8 cellular contexts compared by ENCODE assay signal in genomic region chr12:57765003-57765697, GRCh38. TPM values are rescaled to one million over a fixed set of nuclear protein-coding genes. Genes with fewer than 3 reads are reported as not detected.
DNase-seq lines count a peak whose midpoint lies in the region; ATAC-seq, FAIRE-seq and TF ChIP-seq lines count a peak whose summit lies in the region.

No MANE protein-coding gene starts in this region.

- WGBS in right lobe of liver (ENCODE audit: insufficient coverage, low coverage, low lambda C conversion rate, missing lambda C conversion rate): 0% methylated on average over 13 of the region's 60 CpGs
- WGBS in stomach, 5 donors: 0 to 6% (median 1%) methylated on average over 3 to 60 of the region's 60 CpGs

- H3K36me3 ChIP-seq in bronchial epithelial cell (ENCODE audit: control insufficient read depth, insufficient read depth, low read length) (no peaks in the 10 kb centered on the region), right lobe of liver (no peaks in the 10 kb centered on the region), stomach (peaks cover 0 to 22% (median 20%) of the 10 kb centered on the region in 4 donors)

- H3K9me3 ChIP-seq in right lobe of liver (no peaks in the 10 kb centered on the region), stomach (no peaks in the 10 kb centered on the region)

- TF ChIP-seq CTCF in bronchial epithelial cell (IDR thresholded peaks at IDR 0.05; ENCODE audit: insufficient read depth, low read length, severe bottlenecking) (peak; percentile 62), right lobe of liver (IDR thresholded peaks at IDR 0.05) (peak in 3 of 4 donors; percentile 18 to 35 (median 27)), stomach (IDR thresholded peaks at IDR 0.05) (peak in 2 of 7 experiments; percentile 16 to 19)

- H3K27me3 ChIP-seq in bronchial epithelial cell (ENCODE audit: control insufficient read depth, insufficient read depth, low read length) (no peaks in the 10 kb centered on the region), right lobe of liver (peaks cover 4 to 9% of the 10 kb centered on the region in 2 donors), stomach (peaks cover 10 to 72% (median 39%) of the 10 kb centered on the region in 3 donors)

- no peak for TF ChIP-seq EP300 in stomach (IDR thresholded peaks at IDR 0.05)

- peak overlapping the region; percentile 52 for H3K4me3 ChIP-seq in bronchial epithelial cell (ENCODE audit: low read depth, low read length)
- peak overlapping the region in 2 of 3 donors; percentile 8 to 35 for H3K4me3 ChIP-seq in right lobe of liver
- peak overlapping the region; percentile 42 to 65 (median 45) for H3K4me3 ChIP-seq in stomach

- DNase-seq in SIG-M5 treated with dmso at 0.1 percent for 504 hours (lab: John Stamatoyannopoulos, UW; ENCODE audit: unreplicated experiment) (peak; percentile 50), SIG-M5 (lab: John Stamatoyannopoulos, UW) (no peak), T-helper 9 cell (peak; percentile 53), bronchial epithelial cell (ENCODE audit: low read depth) (peak; percentile 83), right lobe of liver (peak in 1 of 3 donors; percentile 49), stomach (peak; percentile 45), hippocampal formation (lab: John Stamatoyannopoulos, UW) (no peak)

- H3K27ac ChIP-seq in right lobe of liver (no peak overlapping the region), stomach (no peak overlapping the region)

- no peak for FAIRE-seq in bronchial epithelial cell (lab: Jason Lieb, UNC)

- TF ChIP-seq POLR2A in right lobe of liver (IDR thresholded peaks at IDR 0.05) (no peak), stomach (IDR thresholded peaks at IDR 0.05) (no peak)

- peaks cover 0 to 16% (median 0%) of the 10 kb centered on the region in 4 donors for H3K4me1 ChIP-seq in right lobe of liver
- peaks cover 28 to 35% (median 32%) of the 10 kb centered on the region in 4 donors for H3K4me1 ChIP-seq in stomach

- intact Hi-C loops in right lobe of liver (cut with DNase I): no loop called here
- intact Hi-C loops in stomach (cut with DNase I; ENCODE audit: low total_unique reads): no loop called here

- ATAC-seq in HG03103 (IDR thresholded peaks at IDR 0.05; ENCODE audit: low read depth, unreplicated experiment) (peak; percentile 60), right lobe of liver (peak; percentile 44 to 62 (median 59))

RNA-seq across cellular contexts. Expression of gene CYP27B1, which starts 1.7 kb away (rescaled TPM):
- 0.77 and 3.9 TPM in 2 replicates for total RNA-seq in bronchial epithelial cell
- 1 to 10 TPM in 3 of 6 experiments, under 1 TPM in 3; 0.25 to 1.4 (median 0.81) TPM for total RNA-seq in right lobe of liver
- 1 to 10 TPM in 4 of 5 donors, not detected in 1; 1.0 to 3.1 (median 1.8) TPM for total RNA-seq in stomach
- polyA plus RNA-seq in stomach: 1 to 10 TPM in 1 of 3 donors, under 1 TPM in 2; 0.56 to 1.4 (median 0.73) TPM

RNA-seq across cellular contexts. Expression of gene METTL1, which starts 6.8 kb away (rescaled TPM):
- total RNA-seq in bronchial epithelial cell (2.8 and 5.8 TPM in 2 replicates), right lobe of liver (10 to 100 TPM in 5 of 6 experiments, 1 to 10 TPM in 1; 9.7 to 13.6 (median 10.3) TPM), stomach (10 to 100 TPM in 3 of 5 donors, 1 to 10 TPM in 2; 4.4 to 37.9 (median 13.2) TPM)
- 10 to 100 TPM; 13.7 to 24.7 (median 20.2) TPM for polyA plus RNA-seq in stomach

RNA-seq across cellular contexts. Expression of gene EEF1AKMT3, which starts 7.3 kb away (rescaled TPM):
- total RNA-seq in bronchial epithelial cell (4.5 and 7.1 TPM in 2 replicates), right lobe of liver (1 to 10 TPM; 3.2 to 5.5 (median 3.7) TPM), stomach (10 to 100 TPM in 4 of 5 donors, 1 to 10 TPM in 1; 4.0 to 61.4 (median 16.4) TPM)
- 1 to 10 TPM; 3.3 to 5.2 (median 3.5) TPM for polyA plus RNA-seq in stomach

RNA-seq across cellular contexts. Expression of gene MARCHF9, which starts 10.2 kb away (rescaled TPM):
- total RNA-seq in bronchial epithelial cell (6.3 and 8.1 TPM in 2 replicates), right lobe of liver (1 to 10 TPM; 2.1 to 3.9 (median 3.3) TPM), stomach (10 to 100 TPM in 1 of 5 donors, 1 to 10 TPM in 4; 1.0 to 14.7 (median 8.7) TPM)
- 10 to 100 TPM in 2 of 3 donors, 1 to 10 TPM in 1; 7.0 to 16.0 (median 14.7) TPM for polyA plus RNA-seq in stomach

RNA-seq across cellular contexts. Expression of gene CDK4, which starts 13.0 kb away (rescaled TPM):
- total RNA-seq in bronchial epithelial cell: 61.3 and 113 TPM in 2 replicates
- total RNA-seq in right lobe of liver: 10 to 100 TPM; 23.3 to 47.3 (median 31.8) TPM
- total RNA-seq in stomach: 100 to 1,000 TPM in 2 of 5 donors, 10 to 100 TPM in 3; 26.3 to 113 (median 39.1) TPM
- 10 to 100 TPM; 43.7 to 70.7 (median 57.3) TPM for polyA plus RNA-seq in stomach

Comparison
In these comparisons a context has a peak if more than half of its experiments do, and no peak if none do; other contexts are left out.
1. DNase-seq: peak in SIG-M5 treated with dmso at 0.1 percent for 504 hours (single experiment), T-helper 9 cell (single experiment), bronchial epithelial cell (single experiment) and stomach (single experiment); none in SIG-M5 (single experiment) and hippocampal formation (0 of 2).
2. Peak in every context shown above with its lines, with median percentiles within 50 percentile points of each other: H3K4me3 ChIP-seq.